Comparison of ENCODE assay signal across 11 cellular contexts in genomic region chr11:60104471-60105140, GRCh38. TPM values are rescaled to one million over a fixed set of nuclear protein-coding genes. Genes with fewer than 3 reads are reported as not detected.
"Had no signal": no experiment of that assay in that cellular context is flagged by ENCODE, and none has a peak within 500 bp of the region (broad histone marks: within the 10 kb centered on the region; RNA-seq: fewer than 3 reads in every experiment).

No MANE protein-coding gene starts in this region.

RNA-seq across cellular contexts. Expression of gene MS4A2, which starts 16.1 kb away (rescaled TPM):
- total RNA-seq: HepG2, HT-29, IMR-90, M059J, NCI-H460, OCI-LY7, PC-9, RPMI7951, SJCRH30 had no signal
- polyA plus RNA-seq: HepG2, IMR-90 had no signal

RNA-seq across cellular contexts. Expression of gene MS4A3, which starts 48.1 kb away (rescaled TPM):
- total RNA-seq: HepG2, HT-29, IMR-90, M059J, NCI-H460, OCI-LY7, PC-9, Peyer's patch, Right ventricle myocardium inferior, RPMI7951, SJCRH30 had no signal
- polyA plus RNA-seq: HepG2, IMR-90 had no signal
